ENCODE assay signal across 9 cellular contexts in the genomic region with DNA sequence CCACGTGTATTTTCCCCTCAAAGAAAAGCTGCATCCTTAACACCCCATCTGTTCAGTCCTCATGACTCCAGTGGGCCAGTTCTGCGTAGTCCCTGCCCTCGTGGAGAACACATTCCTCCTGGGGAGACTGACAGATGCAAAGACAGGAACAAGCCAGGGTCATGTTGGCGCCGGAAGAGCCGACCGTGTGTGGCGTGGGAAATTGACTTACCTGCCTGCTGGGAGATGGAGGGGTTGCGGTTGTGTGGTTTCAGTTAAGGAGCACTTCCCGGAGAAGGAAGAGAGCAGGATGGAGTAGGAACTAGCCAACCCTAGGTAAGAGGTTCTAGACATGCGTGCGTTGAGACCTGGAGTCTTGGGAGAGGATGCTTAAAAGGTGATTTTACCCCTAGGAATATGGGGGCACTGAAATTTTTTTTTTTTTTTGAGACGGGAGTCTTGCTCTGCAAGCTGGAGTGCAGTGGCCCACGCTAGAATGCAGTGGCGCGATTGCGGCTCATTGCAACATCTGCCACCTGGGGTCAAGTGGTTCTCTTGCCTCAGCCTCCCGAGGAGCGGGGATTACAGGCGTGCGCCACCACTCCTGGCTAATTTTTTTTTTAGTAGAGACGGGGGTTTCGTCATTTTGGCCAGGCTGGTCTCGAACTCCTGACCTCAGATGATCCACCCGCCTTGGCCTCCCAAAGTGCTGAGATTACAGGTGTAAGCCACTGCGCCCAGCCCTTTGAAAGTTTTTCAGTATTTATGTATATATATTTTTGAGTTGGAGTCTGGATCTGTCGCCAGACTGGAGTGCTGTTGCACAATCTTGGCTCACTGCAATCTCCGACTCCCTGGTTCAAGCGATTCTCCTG. TPM values are rescaled to one million over a fixed set of nuclear protein-coding genes. Genes with fewer than 3 reads are reported as not detected.
A peak's percentile ranks its signal among the peaks of the same experiment; 100 is the strongest.
DNase-seq lines count a peak whose midpoint lies in the region; ATAC-seq and TF ChIP-seq lines count a peak whose summit lies in the region.
"Had no signal": no experiment of that assay in that cellular context is flagged by ENCODE, and none has a peak within 500 bp of the region (broad histone marks: within the 10 kb centered on the region; RNA-seq: fewer than 3 reads in every experiment).

No MANE protein-coding gene starts in this region.

- TF ChIP-seq EP300 in gastroesophageal sphincter (IDR thresholded peaks at IDR 0.05) = no peak

- CTCF ChIA-PET in activated CD8-positive, alpha-beta T cell treated with anti-CD3 and anti-CD28 coated beads, Interleukin-2, amount 10 ng/mL, durations not matched to agents 7 days and 5 days (lab: Charles Lee) = interaction anchor here (0.6 to 1.5 kb wide), 3 partner anchors 44 to 997 kb away, joined by 3 to 5 read pairs (median 3); no protein-coding TSS in a partner anchor

- ATAC-seq in activated CD8-positive, alpha-beta T cell treated with anti-CD3 and anti-CD28 coated beads, Interleukin-2, amount 10 ng/mL, durations not matched to agents 7 days and 5 days = no peak
- ATAC-seq in gastroesophageal sphincter (no peak), HG03469 (IDR thresholded peaks at IDR 0.05; ENCODE audit: unreplicated experiment) (no peak), GM19324 (IDR thresholded peaks at IDR 0.05; ENCODE audit: low FRiP score, unreplicated experiment) (no peak)

- POLR2A ChIA-PET in activated CD8-positive, alpha-beta T cell treated with anti-CD3 and anti-CD28 coated beads, Interleukin-2, amount 10 ng/mL, durations not matched to agents 7 days and 5 days (lab: Charles Lee) = interaction anchor here (1.1 to 1.9 kb wide), 2 partner anchors 27 to 56 kb away, joined by 3 to 6 read pairs; a partner anchor contains a TSS

- H3K36me3 Mint-ChIP-seq in HFFc6 (ENCODE audit: low read depth) = peaks cover 21% of the 10 kb centered on the region
- H3K36me3 Mint-ChIP-seq in activated CD8-positive, alpha-beta T cell treated with anti-CD3 and anti-CD28 coated beads, Interleukin-2, amount 10 ng/mL, durations not matched to agents 7 days and 5 days (ENCODE audit: low read depth) = peaks cover 29% of the 10 kb centered on the region

- no peak for TF ChIP-seq CTCF in AG10803 (conservative IDR thresholded peaks at IDR 0.05; ENCODE audit: low read length)
- TF ChIP-seq CTCF in HFFc6 (IDR thresholded peaks at IDR 0.05) = no peak
- TF ChIP-seq CTCF in gastroesophageal sphincter (IDR thresholded peaks at IDR 0.05) = no peak

- WGBS in gastroesophageal sphincter (ENCODE audit: low coverage in 1 of 2), 2 donors = 83 to 84% methylated on average over 13 of the region's 29 CpGs

- H3K4me3 ChIP-seq in AG10803 (ENCODE audit: low read length) (peak overlapping the region; percentile 84), gastroesophageal sphincter (peak overlapping the region; percentile 58 to 85), skeletal muscle satellite cell (ENCODE audit: low read length) (peak overlapping the region; percentile 77)

- no peak for DNase-seq in AG10803 (ENCODE audit: low read depth)
- no peak for DNase-seq in HFFc6
- peak; percentile 31 for DNase-seq in activated CD8-positive, alpha-beta T cell treated with anti-CD3 and anti-CD28 coated beads, Interleukin-2, amount 10 ng/mL, durations not matched to agents 7 days and 5 days
- DNase-seq in SKM-1 (lab: John Stamatoyannopoulos, UW; ENCODE audit: unreplicated experiment) = no peak

- H3K27me3 Mint-ChIP-seq in HFFc6 (ENCODE audit: insufficient read depth) = no peaks in the 10 kb centered on the region; the same call in 1 of the 2 replicates
- no peaks in the 10 kb centered on the region for H3K27me3 Mint-ChIP-seq in activated CD8-positive, alpha-beta T cell treated with anti-CD3 and anti-CD28 coated beads, Interleukin-2, amount 10 ng/mL, durations not matched to agents 7 days and 5 days (ENCODE audit: low read depth)

- H3K9ac ChIP-seq in skeletal muscle satellite cell (ENCODE audit: low read depth, low read length) = peak overlapping the region; percentile 92

- H3K27ac ChIP-seq in gastroesophageal sphincter = peak overlapping the region in 2 of 4 donors; percentile 94 to 98

- H3K4me2 ChIP-seq in skeletal muscle satellite cell (ENCODE audit: low read length) = peak overlapping the region; percentile 78

- peak overlapping the region; percentile 72 for H3K27ac Mint-ChIP-seq in HFFc6
- H3K27ac Mint-ChIP-seq in activated CD8-positive, alpha-beta T cell treated with anti-CD3 and anti-CD28 coated beads, Interleukin-2, amount 10 ng/mL, durations not matched to agents 7 days and 5 days = peak overlapping the region; percentile 96

- H3K9me3 Mint-ChIP-seq in HFFc6 = peaks cover 4% of the 10 kb centered on the region; the same call in 1 of the 2 replicates
- no peaks in the 10 kb centered on the region for H3K9me3 Mint-ChIP-seq in activated CD8-positive, alpha-beta T cell treated with anti-CD3 and anti-CD28 coated beads, Interleukin-2, amount 10 ng/mL, durations not matched to agents 7 days and 5 days (ENCODE audit: insufficient read depth)

- no peaks in the 10 kb centered on the region for H3K27me3 ChIP-seq in gastroesophageal sphincter
- no peaks in the 10 kb centered on the region for H3K27me3 ChIP-seq in skeletal muscle satellite cell (ENCODE audit: control insufficient read depth, insufficient read depth, low read length)

- H3K9me3 ChIP-seq in gastroesophageal sphincter = no peaks in the 10 kb centered on the region
- no peaks in the 10 kb centered on the region for H3K9me3 ChIP-seq in skeletal muscle satellite cell (replicated peaks; ENCODE audit: low read length)

- H3K4me3 Mint-ChIP-seq in HFFc6 = peak overlapping the region; percentile 86
- H3K4me3 Mint-ChIP-seq in activated CD8-positive, alpha-beta T cell treated with anti-CD3 and anti-CD28 coated beads, Interleukin-2, amount 10 ng/mL, durations not matched to agents 7 days and 5 days = peak overlapping the region; percentile 87

- TF ChIP-seq POLR2A in gastroesophageal sphincter (IDR thresholded peaks at IDR 0.05) = no peak

- H3K36me3 ChIP-seq in gastroesophageal sphincter (peaks cover 0 to 18% of the 10 kb centered on the region in 2 donors), skeletal muscle satellite cell (ENCODE audit: insufficient read depth, low read length) (peaks cover 11% of the 10 kb centered on the region)

- H3K4me1 Mint-ChIP-seq in HFFc6 (ENCODE audit: low read depth) = peaks cover 13% of the 10 kb centered on the region
- peaks cover 41% of the 10 kb centered on the region for H3K4me1 Mint-ChIP-seq in activated CD8-positive, alpha-beta T cell treated with anti-CD3 and anti-CD28 coated beads, Interleukin-2, amount 10 ng/mL, durations not matched to agents 7 days and 5 days (ENCODE audit: low read depth)

- peaks cover 0 to 46% (median 15%) of the 10 kb centered on the region in 3 donors for H3K4me1 ChIP-seq in gastroesophageal sphincter
- peaks cover 12% of the 10 kb centered on the region for H3K4me1 ChIP-seq in skeletal muscle satellite cell (ENCODE audit: control insufficient read depth, insufficient read depth, low read length)

RNA-seq across cellular contexts. Expression of a gene that starts 1.4 kb away (rescaled TPM):
- 10 to 100 TPM; 16.1 to 21.8 (median 19.5) TPM for total RNA-seq in HFFc6 (2021; fragmentation: NEBNext Ultra II Directional; extraction: Animal tissue kit (Norgen Biotek cat#: 25700))
- 10 to 100 TPM; 57.0 to 59.1 TPM for total RNA-seq in activated CD8-positive, alpha-beta T cell treated with anti-CD3 and anti-CD28 coated beads, Interleukin-2, amount 10 ng/mL, durations not matched to agents 7 days and 5 days
- 10 to 100 TPM; 24.5 to 31.9 (median 27.7) TPM for total RNA-seq in gastroesophageal sphincter
- total RNA-seq in skeletal muscle satellite cell (2012; rRNA removed) = 22.5 and 29.4 TPM in 2 replicates

RNA-seq across cellular contexts. Expression of a gene that starts 21.8 kb away (rescaled TPM):
- total RNA-seq in HFFc6 (2021; fragmentation: NEBNext Ultra II Directional; extraction: Animal tissue kit (Norgen Biotek cat#: 25700)) = 1 to 10 TPM; 2.6 to 4.4 (median 3.5) TPM
- total RNA-seq in activated CD8-positive, alpha-beta T cell treated with anti-CD3 and anti-CD28 coated beads, Interleukin-2, amount 10 ng/mL, durations not matched to agents 7 days and 5 days = 1 to 10 TPM; 1.3 to 1.4 TPM
- 1 to 10 TPM; 2.2 to 4.4 (median 3.3) TPM for total RNA-seq in gastroesophageal sphincter
- total RNA-seq in skeletal muscle satellite cell (2012; rRNA removed) = 10.9 and 15.7 TPM in 2 replicates

RNA-seq across cellular contexts. Expression of a gene that starts 27.5 kb away (rescaled TPM):
- 100 to 1,000 TPM; 161 to 176 (median 173) TPM for total RNA-seq in HFFc6 (2021; fragmentation: NEBNext Ultra II Directional; extraction: Animal tissue kit (Norgen Biotek cat#: 25700))
- 100 to 1,000 TPM; 113 to 120 TPM for total RNA-seq in activated CD8-positive, alpha-beta T cell treated with anti-CD3 and anti-CD28 coated beads, Interleukin-2, amount 10 ng/mL, durations not matched to agents 7 days and 5 days
- 100 to 1,000 TPM; 121 to 155 (median 139) TPM for total RNA-seq in gastroesophageal sphincter
- total RNA-seq in skeletal muscle satellite cell (2012; rRNA removed) = 89.5 and 114 TPM in 2 replicates

RNA-seq across cellular contexts. Expression of a gene that starts 34.9 kb away (rescaled TPM):
- total RNA-seq in HFFc6 (2021; fragmentation: NEBNext Ultra II Directional; extraction: Animal tissue kit (Norgen Biotek cat#: 25700)) = not detected
- total RNA-seq in activated CD8-positive, alpha-beta T cell treated with anti-CD3 and anti-CD28 coated beads, Interleukin-2, amount 10 ng/mL, durations not matched to agents 7 days and 5 days = not detected
- total RNA-seq in gastroesophageal sphincter = under 1 TPM in 1 of 4 donors, not detected in 3; 0.77 TPM
- not detected in 2 replicates for total RNA-seq in skeletal muscle satellite cell (2012; rRNA removed)
- total RNA-seq: renal cortical epithelial cell had no signal
